In the genomic region with DNA sequence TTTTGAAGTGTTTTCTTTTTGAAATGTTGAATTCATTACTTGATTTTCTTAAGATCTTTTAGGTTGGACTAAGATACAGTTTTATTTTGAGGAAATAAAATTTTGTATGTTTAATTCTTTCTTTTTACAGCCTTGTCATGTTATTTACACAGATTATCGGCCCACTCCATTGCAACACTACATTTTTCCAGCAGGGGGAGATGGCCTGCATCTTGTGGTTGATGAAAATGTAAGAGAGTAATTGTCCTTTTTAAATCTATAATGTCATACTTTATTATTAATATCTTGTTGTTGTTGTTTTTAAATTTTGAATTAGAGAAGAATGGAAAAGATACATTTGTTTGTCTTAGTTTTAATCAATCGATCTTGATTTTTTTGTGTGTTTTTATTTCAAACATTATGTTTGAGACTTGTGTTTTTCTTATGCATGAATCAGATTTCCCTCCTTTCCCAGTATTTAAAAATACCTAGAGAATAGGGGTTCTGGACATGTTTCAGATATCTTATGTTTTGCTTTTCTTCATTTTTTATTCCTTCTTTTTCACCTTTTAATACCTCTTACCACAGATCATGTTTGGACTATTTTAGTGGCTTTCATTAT, we compare ENCODE assay signal across 9 cellular contexts. TPM values are rescaled to one million over a fixed set of nuclear protein-coding genes. Genes with fewer than 3 reads are reported as not detected.
DNase-seq lines count a peak whose midpoint lies in the region; ATAC-seq and TF ChIP-seq lines count a peak whose summit lies in the region.
"Had no signal": no experiment of that assay in that cellular context is flagged by ENCODE, and none has a peak within 500 bp of the region (broad histone marks: within the 10 kb centered on the region; RNA-seq: fewer than 3 reads in every experiment).

No MANE protein-coding gene starts in this region.

- H3K9me3 ChIP-seq in CD4-positive, alpha-beta T cell (ENCODE audit: control insufficient read depth, low read length) = no peaks in the 10 kb centered on the region
- H3K9me3 ChIP-seq in HCT116 (ENCODE audit: control insufficient read depth in 1 of 2, insufficient read depth in 1 of 2, low read depth in 1 of 2, low read length in 2 of 2) = no peaks in the 10 kb centered on the region
- no peaks in the 10 kb centered on the region for H3K9me3 ChIP-seq in hepatocyte (ENCODE audit: low read depth)
- no peaks in the 10 kb centered on the region for H3K9me3 ChIP-seq in smooth muscle cell (replicated peaks; ENCODE audit: low read depth)

- WGBS in hepatocyte (ENCODE audit: low lambda C conversion rate, missing lambda C conversion rate) = 41% methylated on average over 2 of the region's 2 CpGs
- 51% methylated on average over 2 of the region's 2 CpGs for WGBS in smooth muscle cell (ENCODE audit: low lambda C conversion rate)

- RAD21 ChIA-PET in HCT116 (lab: Charles Lee; ENCODE audit: low non-redundant PET in 1 of 2, low total read pairs in 2 of 2, uncharacterized antibody in 2 of 2, unreplicated experiment in 2 of 2) = no interaction called here

- H3K9ac ChIP-seq in HCT116 (ENCODE audit: low read length) (no peak overlapping the region), smooth muscle cell (ENCODE audit: low read depth) (no peak overlapping the region)

- peaks cover 84% of the 10 kb centered on the region for H3K36me3 Mint-ChIP-seq in CD4-positive, alpha-beta T cell (ENCODE audit: low read depth)

- TF ChIP-seq CTCF in CD4-positive, alpha-beta T cell (IDR thresholded peaks at IDR 0.05) = peak; percentile 94
- TF ChIP-seq CTCF in HCT116 (IDR thresholded peaks at IDR 0.05 in 2 of 3, conservative IDR thresholded peaks at IDR 0.05 in 1 of 3; ENCODE audit: borderline replicate concordance in 1 of 3, insufficient read depth in 1 of 3, low read depth in 2 of 3, low read length in 2 of 3) (peak; percentile 48 to 83 (median 72); a peak in 5 of 6 replicates), hepatocyte (IDR thresholded peaks at IDR 0.05; ENCODE audit: poor library complexity) (peak; percentile 81), smooth muscle cell (IDR thresholded peaks at IDR 0.05; ENCODE audit: borderline replicate concordance, insufficient read depth, poor library complexity, severe bottlenecking) (peak; percentile 89)

- peak; percentile 73 for ATAC-seq in CD4-positive, alpha-beta T cell (ENCODE audit: poor library complexity)
- ATAC-seq in HCT116 (peak; percentile 47; the same call in 1 of the 2 replicates), GM19395 (IDR thresholded peaks at IDR 0.05; ENCODE audit: unreplicated experiment) (no peak)

- H3K36me3 ChIP-seq in HCT116 (ENCODE audit: control insufficient read depth in 1 of 2, insufficient read depth in 2 of 2, low read length in 2 of 2) = peaks cover 32 to 38% of the 10 kb centered on the region in 2 experiments; a peak in 3 of 4 replicates
- H3K36me3 ChIP-seq in hepatocyte (replicated peaks; ENCODE audit: insufficient read depth, low read depth) = peaks cover 11% of the 10 kb centered on the region
- H3K36me3 ChIP-seq in smooth muscle cell (ENCODE audit: low read depth) = peaks cover 35% of the 10 kb centered on the region

- H3K4me1 ChIP-seq in HCT116 (ENCODE audit: control insufficient read depth in 1 of 2, insufficient read depth in 2 of 2, low read length in 2 of 2) = no peaks in the 10 kb centered on the region
- H3K4me1 ChIP-seq in hepatocyte (ENCODE audit: insufficient read depth) = no peaks in the 10 kb centered on the region
- H3K4me1 ChIP-seq in smooth muscle cell (ENCODE audit: low read depth) = no peaks in the 10 kb centered on the region

- no peaks in the 10 kb centered on the region for H3K27me3 Mint-ChIP-seq in CD4-positive, alpha-beta T cell

- H4K20me1 ChIP-seq in HCT116 (ENCODE audit: insufficient read depth) (no peaks in the 10 kb centered on the region; the same call in 1 of the 2 replicates), hepatocyte (ENCODE audit: insufficient read depth, poor library complexity, severe bottlenecking) (no peaks in the 10 kb centered on the region), smooth muscle cell (ENCODE audit: low read depth) (no peaks in the 10 kb centered on the region)

- H3K79me2 ChIP-seq in HCT116 (ENCODE audit: insufficient read depth, low read length) (peaks cover 32% of the 10 kb centered on the region), hepatocyte (no peaks in the 10 kb centered on the region), smooth muscle cell (ENCODE audit: low read depth) (peaks cover 6% of the 10 kb centered on the region)

- intact Hi-C loops in CD4-positive, alpha-beta T cell (cut with DNase I, micrococcal nuclease) = loop anchor here (1.0 to 5.0 kb wide), 3 partner anchors 172 to 348 kb away; a partner anchor contains a TSS
- intact Hi-C loops in HCT116 (cut with micrococcal nuclease) = loop anchor here (1.0 kb wide), 1 partner anchor 350 kb away; no protein-coding TSS in a partner anchor

- DNase-seq in CD4-positive, alpha-beta T cell = peak; percentile 30 to 57 (median 49)
- DNase-seq in HCT116 (ENCODE audit: low read depth, low spot score) (peak; percentile 36), SW480 (ENCODE audit: low spot score) (peak; percentile 27), amniotic epithelial cell (ENCODE audit: low read depth) (peak; percentile 67), hepatocyte (ENCODE audit: low spot score) (peak; percentile 70), smooth muscle cell (lab: John Stamatoyannopoulos, UW; ENCODE audit: unreplicated experiment) (peak; percentile 12), NCI-H128 (lab: John Stamatoyannopoulos, UW; ENCODE audit: unreplicated experiment) (no peak)

- no TSS peak for BruUV-seq in HCT116 (replicated peaks; lab: Mats Ljungman, UMichigan)

- POLR2A ChIA-PET in CD4-positive, alpha-beta T cell (lab: Charles Lee) = no interaction called here
- POLR2A ChIA-PET in HCT116 (lab: Charles Lee) = no interaction called here

- H3K9me3 Mint-ChIP-seq in CD4-positive, alpha-beta T cell = no peaks in the 10 kb centered on the region
- H3K9me3 Mint-ChIP-seq: T-helper 1 cell treated with Interleukin-12 subunit alpha and Interleukin-12 subunit beta and Interleukin-4 antibody, amounts not matched to agents 30 μg/mL and 1 μg/mL, for 36 hours had no signal

- H3K4me3 Mint-ChIP-seq in CD4-positive, alpha-beta T cell = no peak overlapping the region
- H3K4me3 Mint-ChIP-seq: T-helper 1 cell treated with Interleukin-12 subunit alpha and Interleukin-12 subunit beta and Interleukin-4 antibody, amounts not matched to agents 30 μg/mL and 1 μg/mL, for 36 hours had no signal

- CTCF ChIA-PET in CD4-positive, alpha-beta T cell (lab: Charles Lee) = no interaction called here
- CTCF ChIA-PET in HCT116 (lab: Charles Lee) = interaction anchor here (1.3 kb wide), 1 partner anchor 347 kb away, joined by 6 read pairs; no protein-coding TSS in a partner anchor

- no peaks in the 10 kb centered on the region for H3K27me3 ChIP-seq in CD4-positive, alpha-beta T cell (ENCODE audit: control insufficient read depth, insufficient read depth, low read length)
- H3K27me3 ChIP-seq in HCT116 (ENCODE audit: insufficient read depth, low read length) (no peaks in the 10 kb centered on the region), hepatocyte (no peaks in the 10 kb centered on the region), smooth muscle cell (ENCODE audit: low read depth) (no peaks in the 10 kb centered on the region)

- no peak overlapping the region for H3K4me2 ChIP-seq in HCT116 (ENCODE audit: low read length)
- H3K4me2 ChIP-seq in hepatocyte = no peak overlapping the region
- H3K4me2 ChIP-seq in smooth muscle cell = no peak overlapping the region

- H3K4me3 ChIP-seq in HCT116 (replicated peaks in 1 of 2; ENCODE audit: low read depth in 1 of 2, low read length in 2 of 2) (no peak overlapping the region), hepatocyte (no peak overlapping the region), smooth muscle cell (no peak overlapping the region)

- H3K27ac ChIP-seq in CD4-positive, alpha-beta T cell (ENCODE audit: low read depth, low read length) = no peak overlapping the region
- H3K27ac ChIP-seq in HCT116 (ENCODE audit: low read depth, low read length) (no peak overlapping the region), hepatocyte (peak overlapping the region; percentile 5), smooth muscle cell (ENCODE audit: low read depth) (no peak overlapping the region)

- no peaks in the 10 kb centered on the region for H3F3A ChIP-seq in smooth muscle cell (ENCODE audit: low read depth)

- peak; percentile 58 for TF ChIP-seq RAD21 in HCT116 (IDR thresholded peaks at IDR 0.05; ENCODE audit: low read depth)

- H3K4me1 Mint-ChIP-seq in CD4-positive, alpha-beta T cell (ENCODE audit: low read depth) = peaks cover 12% of the 10 kb centered on the region

- no peaks in the 10 kb centered on the region for H3K9me2 ChIP-seq in HCT116 (ENCODE audit: insufficient read depth)
- H3K9me2 ChIP-seq in hepatocyte (replicated peaks; ENCODE audit: insufficient read depth) = no peaks in the 10 kb centered on the region

- TF ChIP-seq POLR2A in HCT116 (IDR thresholded peaks at IDR 0.05; ENCODE audit: borderline replicate concordance, extremely low read depth, insufficient read depth, insufficient read length) = no peak

- no peak overlapping the region for H2AFZ ChIP-seq in HCT116 (ENCODE audit: low read depth, low read length, poor library complexity, severe bottlenecking)
- no peak overlapping the region for H2AFZ ChIP-seq in hepatocyte
- H2AFZ ChIP-seq in smooth muscle cell (ENCODE audit: low read depth) = no peak overlapping the region

- no peak overlapping the region for H3K27ac Mint-ChIP-seq in CD4-positive, alpha-beta T cell
- H3K27ac Mint-ChIP-seq: T-helper 1 cell treated with Interleukin-12 subunit alpha and Interleukin-12 subunit beta and Interleukin-4 antibody, amounts not matched to agents 30 μg/mL and 1 μg/mL, for 36 hours had no signal

TF ChIP-seq in HCT116, 20 proteins besides CTCF, POLR2A, EP300 and RAD21:
- TF ChIP-seq, protein P1, sequence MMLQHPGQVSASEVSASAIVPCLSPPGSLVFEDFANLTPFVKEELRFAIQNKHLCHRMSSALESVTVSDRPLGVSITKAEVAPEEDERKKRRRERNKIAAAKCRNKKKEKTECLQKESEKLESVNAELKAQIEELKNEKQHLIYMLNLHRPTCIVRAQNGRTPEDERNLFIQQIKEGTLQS (IDR thresholded peaks at IDR 0.05) = no peak
- TF ChIP-seq EZH2phosphoT487 (IDR thresholded peaks at IDR 0.05; ENCODE audit: borderline replicate concordance) (no peak), JUND (IDR thresholded peaks at IDR 0.05) (no peak), SRF (IDR thresholded peaks at IDR 0.05; ENCODE audit: low read depth) (no peak), ZFX (IDR thresholded peaks at IDR 0.05) (no peak)

RNA-seq across cellular contexts. Expression of a gene that starts 36.7 kb away (rescaled TPM):
- total RNA-seq in CD4-positive, alpha-beta T cell = 10 to 100 TPM; 50.9 to 54.5 TPM
- total RNA-seq in HCT116 (2021; ENCODE audit: unreplicated experiment) (101 TPM), hepatocyte (66.0 and 69.2 TPM in 2 replicates), smooth muscle cell (85.8 and 93.9 TPM in 2 replicates)
- polyA plus RNA-seq in HCT116 (2012) = 36.3 and 43.2 TPM in 2 replicates
- polyA plus RNA-seq in hepatocyte (19.0 and 27.1 TPM in 2 replicates), smooth muscle cell (20.7 and 22.4 TPM in 2 replicates)

RNA-seq across cellular contexts. Expression of a gene that starts 37.0 kb away (rescaled TPM):
- total RNA-seq in CD4-positive, alpha-beta T cell = 10 to 100 TPM; 13.8 to 17.9 TPM
- total RNA-seq in HCT116 (2021; ENCODE audit: unreplicated experiment) (24.3 TPM), hepatocyte (30.0 and 32.9 TPM in 2 replicates), smooth muscle cell (27.1 and 35.9 TPM in 2 replicates)
- 5.7 and 8.2 TPM in 2 replicates for polyA plus RNA-seq in HCT116 (2012)
- polyA plus RNA-seq in hepatocyte (46.5 and 48.4 TPM in 2 replicates), smooth muscle cell (40.7 and 44.7 TPM in 2 replicates)
